In the genomic region with DNA sequence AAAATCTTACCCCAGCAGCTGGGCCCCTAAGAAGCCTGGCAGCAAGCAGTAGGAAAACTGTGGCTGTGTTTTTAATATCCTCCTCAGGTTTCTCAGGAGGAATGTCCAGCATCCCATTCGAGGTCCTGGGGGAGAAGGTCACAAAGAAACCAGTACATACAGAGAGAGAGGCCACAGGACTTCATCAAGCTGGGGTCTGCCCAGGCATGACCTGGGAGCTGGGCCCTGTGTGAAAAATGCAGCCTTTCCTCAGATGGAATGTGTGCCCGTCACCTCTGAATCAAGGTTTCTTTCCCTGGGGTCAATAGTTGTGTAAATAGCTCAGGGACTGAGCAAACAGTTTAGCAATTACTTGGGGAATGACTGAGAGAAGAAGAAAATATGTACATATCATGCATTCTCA, we compare ENCODE assay signal across 13 cellular contexts. TPM values are rescaled to one million over a fixed set of nuclear protein-coding genes. Genes with fewer than 3 reads are reported as not detected.
DNase-seq lines count a peak whose midpoint lies in the region; ATAC-seq and TF ChIP-seq lines count a peak whose summit lies in the region.
"Had no signal": no experiment of that assay in that cellular context is flagged by ENCODE, and none has a peak within 500 bp of the region (broad histone marks: within the 10 kb centered on the region; RNA-seq: fewer than 3 reads in every experiment).

No MANE protein-coding gene starts in this region.

- H2AFZ ChIP-seq in IMR-90 (replicated peaks; ENCODE audit: low read length, poor library complexity): peak overlapping the region; percentile 77

- H2BK5ac ChIP-seq in IMR-90 (ENCODE audit: low read depth, low read length, poor library complexity, severe bottlenecking): peak overlapping the region; percentile 91
- no peak overlapping the region for H2BK5ac ChIP-seq in mesendoderm (ENCODE audit: low read length)

- DNase-seq in AG10803 (ENCODE audit: low read depth): peak; percentile 65
- peak; percentile 46 for DNase-seq in IMR-90
- DNase-seq in dedifferentiated amniotic fluid mesenchymal stem cell (ENCODE audit: extremely low spot score): peak; percentile 28
- peak; percentile 86 for DNase-seq in mesendoderm
- no peak for DNase-seq in NCI-H1436 (lab: John Stamatoyannopoulos, UW)
- no peak for DNase-seq in posterior vena cava (ENCODE audit: low spot score)
- no peak for DNase-seq in NCI-H446 (lab: John Stamatoyannopoulos, UW)
- DNase-seq: activated T-cell treated with anti-CD3 and anti-CD28 coated beads, Interleukin-2, amount 50 U/mL, for 24 hours; AML-193; left colon; retina; thyroid gland had no signal

- TF ChIP-seq POLR2A in IMR-90 (IDR thresholded peaks at IDR 0.05; ENCODE audit: low read depth, low read length): no peak

- no peak overlapping the region for H3K9ac ChIP-seq in IMR-90 (ENCODE audit: low read depth, low read length)
- peak overlapping the region; percentile 27 for H3K9ac ChIP-seq in mesendoderm (ENCODE audit: low read length)

- peak overlapping the region; percentile 10; the same call in 1 of the 2 replicates for H3K14ac ChIP-seq in IMR-90 (replicated peaks; ENCODE audit: low read depth, low read length)

- H2BK120ac ChIP-seq in IMR-90 (ENCODE audit: low read depth, low read length) (peak overlapping the region; percentile 87), mesendoderm (ENCODE audit: low read depth, low read length) (no peak overlapping the region)

- peaks cover 13% of the 10 kb centered on the region for H3K9me1 ChIP-seq in IMR-90 (ENCODE audit: insufficient read depth, low read length)

- intact Hi-C loops in IMR-90 (cut with micrococcal nuclease): no loop called here
- intact Hi-C loops in posterior vena cava (cut with DNase I): no loop called here

- H3K4me2 ChIP-seq in IMR-90 (ENCODE audit: low read depth, low read length): peak overlapping the region; percentile 25
- H3K4me2 ChIP-seq in mesendoderm (ENCODE audit: low read length): no peak overlapping the region

- H4K8ac ChIP-seq in IMR-90 (ENCODE audit: low read depth in 2 of 2, low read length in 2 of 2) (peak overlapping the region; percentile 51 to 71), mesendoderm (ENCODE audit: low read depth, low read length) (peak overlapping the region; percentile 84)

- ATAC-seq in IMR-90 (ENCODE audit: low read depth) (peak; percentile 59), HG03135 (IDR thresholded peaks at IDR 0.05; ENCODE audit: unreplicated experiment) (no peak)
- ATAC-seq: left colon had no signal

- H3K9me3 ChIP-seq in IMR-90 (ENCODE audit: control insufficient read depth, insufficient read depth, low read length): no peaks in the 10 kb centered on the region
- H3K9me3 ChIP-seq: thyroid gland had no signal

- H3K18ac ChIP-seq in IMR-90 (ENCODE audit: low read depth, low read length) (peak overlapping the region; percentile 56), mesendoderm (ENCODE audit: low read length) (peak overlapping the region; percentile 2)

- H3K23ac ChIP-seq in IMR-90 (ENCODE audit: low read depth, low read length) (peak overlapping the region; percentile 30; the same call in 1 of the 2 replicates), mesendoderm (ENCODE audit: low read length) (no peak overlapping the region)

- BruUV-seq in IMR-90 (replicated peaks; lab: Mats Ljungman, UMichigan): no TSS peak

- POLR2A ChIA-PET in IMR-90 (lab: Charles Lee; ENCODE audit: unreplicated experiment): interaction anchor here (1.1 kb wide), 1 partner anchor 34 kb away, joined by 4 read pairs; a partner anchor contains a TSS

- H3K36me3 ChIP-seq in IMR-90 (ENCODE audit: control insufficient read depth, insufficient read depth, low read length) (no peaks in the 10 kb centered on the region), mesendoderm (ENCODE audit: control insufficient read depth, insufficient read depth, low read length) (no peaks in the 10 kb centered on the region)
- H3K36me3 ChIP-seq: thyroid gland had no signal

- H3K4ac ChIP-seq in IMR-90 (ENCODE audit: low read depth, low read length) (peak overlapping the region; percentile 47), mesendoderm (ENCODE audit: low read depth, low read length) (no peak overlapping the region)

- TF ChIP-seq CTCF in AG10803 (conservative IDR thresholded peaks at IDR 0.05; ENCODE audit: low read length) (no peak), IMR-90 (conservative IDR thresholded peaks at IDR 0.05; ENCODE audit: low read depth, low read length) (no peak)

- H2BK15ac ChIP-seq in IMR-90 (ENCODE audit: low read depth, low read length) (peak overlapping the region; percentile 51), mesendoderm (replicated peaks; ENCODE audit: low read depth) (no peak overlapping the region)

- H4K20me1 ChIP-seq in IMR-90 (ENCODE audit: insufficient read depth, low read length): no peaks in the 10 kb centered on the region

- H3K27ac ChIP-seq in IMR-90 (ENCODE audit: insufficient read depth, low read length): peak overlapping the region; percentile 80
- H3K27ac ChIP-seq in mesendoderm (ENCODE audit: low read depth, low read length): peak overlapping the region; percentile 91
- H3K27ac ChIP-seq: thyroid gland had no signal

- peak overlapping the region; percentile 37; the same call in 1 of the 2 replicates for H2AK5ac ChIP-seq in IMR-90 (ENCODE audit: low read depth, low read length)
- H2AK5ac ChIP-seq in mesendoderm (ENCODE audit: low read length): no peak overlapping the region

- H3K56ac ChIP-seq in IMR-90 (ENCODE audit: extremely low read depth, insufficient read depth, low read length) (peak overlapping the region; percentile 29; the same call in 1 of the 2 replicates), mesendoderm (ENCODE audit: low read length) (peak overlapping the region; percentile 52)

- dilution Hi-C loops in IMR-90 (cut with HindIII; ENCODE audit: low sequenced_read_pairs, unreplicated experiment): no loop called here

- H2AK9ac ChIP-seq in IMR-90 (replicated peaks; ENCODE audit: low read depth, low read length, poor library complexity): no peak overlapping the region

- peak overlapping the region; percentile 85 for H4K91ac ChIP-seq in IMR-90 (ENCODE audit: insufficient read depth, low read depth, low read length)

- peak overlapping the region; percentile 33 for H4K5ac ChIP-seq in IMR-90 (ENCODE audit: low read depth, low read length)
- H4K5ac ChIP-seq in mesendoderm (ENCODE audit: low read length): no peak overlapping the region

- in situ Hi-C loops in IMR-90 (cut with MboI; ENCODE audit: low sequenced_read_pairs): no loop called here

- H3K79me1 ChIP-seq in IMR-90 (ENCODE audit: low read depth in 1 of 2, low read length in 2 of 2) (peaks cover 0 to 5% of the 10 kb centered on the region in 2 experiments; a peak in 3 of 4 replicates), mesendoderm (ENCODE audit: low read length) (no peaks in the 10 kb centered on the region)

- H2BK20ac ChIP-seq in IMR-90 (ENCODE audit: low read depth, low read length): peak overlapping the region; percentile 95

- H3K4me3 ChIP-seq in AG10803 (ENCODE audit: low read length) (no peak overlapping the region), IMR-90 (ENCODE audit: insufficient read depth, low read depth, low read length) (no peak overlapping the region), mesendoderm (ENCODE audit: low read length) (no peak overlapping the region)
- H3K4me3 ChIP-seq: thyroid gland had no signal

- no peak for TF ChIP-seq RAD21 in IMR-90 (IDR thresholded peaks at IDR 0.05; ENCODE audit: low read length)

- CTCF ChIA-PET in IMR-90 (lab: Yijun Ruan, JAX): interaction anchor here (0.6 to 1.2 kb wide), 3 partner anchors 12 to 83 kb away, joined by 3 read pairs; no protein-coding TSS in a partner anchor

- peaks cover 24% of the 10 kb centered on the region for H3K4me1 ChIP-seq in IMR-90 (ENCODE audit: control insufficient read depth, insufficient read depth, low read length)
- H3K4me1 ChIP-seq in mesendoderm (ENCODE audit: control insufficient read depth, low read depth, low read length): peaks cover 2% of the 10 kb centered on the region
- H3K4me1 ChIP-seq: thyroid gland had no signal

- WGBS in IMR-90 (ENCODE audit: extremely low coverage in 2 of 2, insufficient read length in 1 of 2), 2 experiments: no CpG with 5 or more reads among the region's 2 CpGs
- WGBS in mesendoderm (ENCODE audit: extremely low coverage, insufficient coverage, low lambda C conversion rate): no CpG with 5 or more reads among the region's 2 CpGs

- no peaks in the 10 kb centered on the region for H3K79me2 ChIP-seq in mesendoderm (ENCODE audit: control insufficient read depth, insufficient read depth, low read length)

- H3K27me3 ChIP-seq in IMR-90 (ENCODE audit: control insufficient read depth, insufficient read depth, low read length): no peaks in the 10 kb centered on the region
- H3K27me3 ChIP-seq in mesendoderm (ENCODE audit: insufficient read depth, low read length, poor library complexity): no peaks in the 10 kb centered on the region
- H3K27me3 ChIP-seq: thyroid gland had no signal

TF ChIP-seq in IMR-90, 13 proteins besides CTCF, POLR2A, EP300 and RAD21:
- TF ChIP-seq, protein P1, sequence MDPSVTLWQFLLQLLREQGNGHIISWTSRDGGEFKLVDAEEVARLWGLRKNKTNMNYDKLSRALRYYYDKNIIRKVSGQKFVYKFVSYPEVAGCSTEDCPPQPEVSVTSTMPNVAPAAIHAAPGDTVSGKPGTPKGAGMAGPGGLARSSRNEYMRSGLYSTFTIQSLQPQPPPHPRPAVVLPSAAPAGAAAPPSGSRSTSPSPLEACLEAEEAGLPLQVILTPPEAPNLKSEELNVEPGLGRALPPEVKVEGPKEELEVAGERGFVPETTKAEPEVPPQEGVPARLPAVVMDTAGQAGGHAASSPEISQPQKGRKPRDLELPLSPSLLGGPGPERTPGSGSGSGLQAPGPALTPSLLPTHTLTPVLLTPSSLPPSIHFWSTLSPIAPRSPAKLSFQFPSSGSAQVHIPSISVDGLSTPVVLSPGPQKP (IDR thresholded peaks at IDR 0.05; ENCODE audit: borderline replicate concordance, low read depth, low read length): no peak

RNA-seq across cellular contexts. Expression of a gene that starts 33.9 kb away (rescaled TPM):
- 126 and 127 TPM in 2 replicates for total RNA-seq in IMR-90 (2012; rRNA removed)
- polyA plus RNA-seq in IMR-90 (2012; rRNA removed): 123 and 148 TPM in 2 replicates
- polyA plus RNA-seq in IMR-90 (2012; cell fraction: cytosol; rRNA removed): 48.2 and 80.7 TPM in 2 replicates
- 20.9 and 67.7 TPM in 2 replicates for polyA plus RNA-seq in IMR-90 (2012; cell fraction: nucleus; rRNA removed; ENCODE audit: low replicate concordance)
- polyA plus RNA-seq in mesendoderm (2013, experiment 1 of 2): 172 TPM
- polyA plus RNA-seq in mesendoderm (2013, experiment 2 of 2): 180 TPM
- 10 to 100 TPM; 79.8 to 89.2 TPM for total RNA-seq in posterior vena cava

Comparison
In these comparisons a context has a peak if more than half of its experiments do, and no peak if none do; other contexts are left out.
1. DNase-seq: peak in AG10803 (single experiment), IMR-90 (single experiment), dedifferentiated amniotic fluid mesenchymal stem cell (single experiment) and mesendoderm (single experiment); none in NCI-H1436 (single experiment), posterior vena cava (single experiment) and NCI-H446 (0 of 2).